Comparison of ENCODE assay signal across 8 cellular contexts in genomic region chr11:833849-834311, GRCh38. TPM values are rescaled to one million over a fixed set of nuclear protein-coding genes. Genes with fewer than 3 reads are reported as not detected.
A peak's percentile ranks its signal among the peaks of the same experiment; 100 is the strongest.
DNase-seq lines count a peak whose midpoint lies in the region; ATAC-seq and TF ChIP-seq lines count a peak whose summit lies in the region.

No MANE protein-coding gene starts in this region.

- H3K4me3 Mint-ChIP-seq in T-helper 2 cell treated with Interferon-gamma antibody and Interleukin-4, amounts not matched to agents 5 μg/mL and 100 μg/mL, for 36 hours: peak overlapping the region; percentile 60

- H3K4me3 ChIP-seq in adipocyte (ENCODE audit: low read length): peak overlapping the region; percentile 87
- H3K4me3 ChIP-seq in thoracic aorta: peak overlapping the region; percentile 94

- TF ChIP-seq CTCF in thoracic aorta (IDR thresholded peaks at IDR 0.05): no peak

- H3K27ac ChIP-seq in thoracic aorta: peak overlapping the region; percentile 97 to 99

- H3K36me3 ChIP-seq in adipocyte (ENCODE audit: control insufficient read depth, insufficient read depth, low read length, severe bottlenecking) (peaks cover 26% of the 10 kb centered on the region), thoracic aorta (peaks cover 23% of the 10 kb centered on the region)

- H3K9ac ChIP-seq in adipocyte (ENCODE audit: low read length): peak overlapping the region; percentile 92

- peaks cover 7% of the 10 kb centered on the region for H3K36me3 Mint-ChIP-seq in T-helper 2 cell treated with Interferon-gamma antibody and Interleukin-4, amounts not matched to agents 5 μg/mL and 100 μg/mL, for 36 hours (ENCODE audit: low read depth)

- H3K27me3 ChIP-seq in adipocyte (replicated peaks; ENCODE audit: control insufficient read depth, insufficient read depth, low read length) (no peaks in the 10 kb centered on the region), thoracic aorta (replicated peaks; ENCODE audit: insufficient read depth) (no peaks in the 10 kb centered on the region)

- H3K27ac Mint-ChIP-seq in T-helper 2 cell treated with Interferon-gamma antibody and Interleukin-4, amounts not matched to agents 5 μg/mL and 100 μg/mL, for 36 hours: no peak overlapping the region

- H3K9me3 ChIP-seq in adipocyte (ENCODE audit: control insufficient read depth, low read length): no peaks in the 10 kb centered on the region
- H3K9me3 ChIP-seq in thoracic aorta: no peaks in the 10 kb centered on the region

- H3K4me1 ChIP-seq in adipocyte (ENCODE audit: control insufficient read depth, insufficient read depth, low read length) (peaks cover 45% of the 10 kb centered on the region), thoracic aorta (ENCODE audit: control insufficient read depth in 1 of 2, low read depth in 2 of 2) (peaks cover 37 to 68% of the 10 kb centered on the region in 2 donors)

- no peak for DNase-seq in T-helper 2 cell treated with Interferon-gamma antibody and Interleukin-4, amounts not matched to agents 5 μg/mL and 100 μg/mL, for 36 hours (ENCODE audit: low spot score)
- DNase-seq in T-helper 2 cell (no peak), adipocyte (ENCODE audit: low read depth) (peak; percentile 52), left colon (peak; percentile 45 to 59), thoracic aorta (ENCODE audit: low spot score) (no peak), islet precursor cell (no peak), NCI-H1436 (lab: John Stamatoyannopoulos, UW) (no peak)

- ATAC-seq in left colon (peak; percentile 10), thoracic aorta (ENCODE audit: insufficient number of reproducible peaks, low FRiP score, low read depth) (no peak), HG03457 (IDR thresholded peaks at IDR 0.05; ENCODE audit: unreplicated experiment) (no peak)

- peaks cover 4% of the 10 kb centered on the region for H3K4me1 Mint-ChIP-seq in T-helper 2 cell treated with Interferon-gamma antibody and Interleukin-4, amounts not matched to agents 5 μg/mL and 100 μg/mL, for 36 hours (ENCODE audit: low read depth)

- intact Hi-C loops in left colon (cut with DNase I, micrococcal nuclease): no loop called here

- H3K27me3 Mint-ChIP-seq in T-helper 2 cell treated with Interferon-gamma antibody and Interleukin-4, amounts not matched to agents 5 μg/mL and 100 μg/mL, for 36 hours (ENCODE audit: low read depth): peaks cover 24% of the 10 kb centered on the region

- no peaks in the 10 kb centered on the region for H3K9me3 Mint-ChIP-seq in T-helper 2 cell treated with Interferon-gamma antibody and Interleukin-4, amounts not matched to agents 5 μg/mL and 100 μg/mL, for 36 hours

RNA-seq across cellular contexts. Expression of gene CD151, which starts 1.1 kb away (rescaled TPM):
- total RNA-seq in left colon (100 to 1,000 TPM; 443 to 462 TPM), thoracic aorta (1,000 to 10,000 TPM in 1 of 2 donors, 100 to 1,000 TPM in 1; 532 to 1,455 TPM)

RNA-seq across cellular contexts. Expression of gene CRACR2B, which starts 6.2 kb away (rescaled TPM):
- 100 to 1,000 TPM; 117 to 122 TPM for total RNA-seq in left colon
- total RNA-seq in thoracic aorta: 10 to 100 TPM in 1 of 2 donors, 1 to 10 TPM in 1; 9.6 to 11.6 TPM

RNA-seq across cellular contexts. Expression of gene POLR2L, which starts 8.4 kb away (rescaled TPM):
- total RNA-seq in left colon: 10 to 100 TPM; 79.4 to 83.1 TPM
- 10 to 100 TPM; 20.8 to 63.0 TPM for total RNA-seq in thoracic aorta

RNA-seq across cellular contexts. Expression of gene TSPAN4, which starts 8.8 kb away (rescaled TPM):
- total RNA-seq in left colon (10 to 100 TPM; 11.7 to 20.2 TPM), thoracic aorta (100 to 1,000 TPM in 1 of 2 donors, 10 to 100 TPM in 1; 55.5 to 107 TPM)

RNA-seq across cellular contexts. Expression of gene PNPLA2, which starts 15.2 kb away (rescaled TPM):
- total RNA-seq in left colon: 100 to 1,000 TPM; 161 to 222 TPM
- 100 to 1,000 TPM; 105 to 115 TPM for total RNA-seq in thoracic aorta

Comparison
In these comparisons a context has a peak if more than half of its experiments do, and no peak if none do; other contexts are left out.
1. DNase-seq: peak in adipocyte (single experiment) and left colon (2 of 2); none in T-helper 2 cell treated with Interferon-gamma antibody and Interleukin-4, amounts not matched to agents 5 μg/mL and 100 μg/mL, for 36 hours (single experiment), T-helper 2 cell (0 of 5), thoracic aorta (single experiment), islet precursor cell (single experiment) and NCI-H1436 (single experiment).
2. RNA of gene CRACR2B, which starts 6.2 kb away (total RNA-seq): 117 to 122 TPM in left colon; 9.6 to 11.6 TPM in thoracic aorta; every median in the first group is over 4 times any median in the second.